ENCODE assay signal across 12 cellular contexts in genomic region chr9:37999501-38000189, GRCh38.
A peak's percentile ranks its signal among the peaks of the same experiment; 100 is the strongest.
DNase-seq lines count a peak whose midpoint lies in the region; ATAC-seq and TF ChIP-seq lines count a peak whose summit lies in the region.
"Had no signal": no experiment of that assay in that cellular context is flagged by ENCODE, and none has a peak within 500 bp of the region (broad histone marks: within the 10 kb centered on the region; RNA-seq: fewer than 3 reads in every experiment).

No MANE protein-coding gene starts in this region.

- WGBS in endodermal cell (ENCODE audit: insufficient coverage in 1 of 2, insufficient read length in 1 of 2), 2 experiments = 82 to 94% methylated on average over 9 to 11 of the region's 11 CpGs

- peaks cover 22% of the 10 kb centered on the region for H3K4me1 Mint-ChIP-seq in endodermal cell
- H3K4me1 Mint-ChIP-seq in osteocyte (ENCODE audit: unreplicated experiment) = peaks cover 38% of the 10 kb centered on the region
- H3K4me1 Mint-ChIP-seq in immature natural killer cell = peaks cover 27 to 36% of the 10 kb centered on the region in 2 donors
- peaks cover 44% of the 10 kb centered on the region for H3K4me1 Mint-ChIP-seq in activated T-helper 2 cell treated with anti-CD3 and anti-CD28 coated beads, Interferon-gamma antibody, Interleukin-2, Interleukin-4, amounts not matched to agents 10 μg/mL and 5 μg/mL and 100 μg/mL, durations not matched to agents 14 hours and 24 hours and 36 hours (ENCODE audit: low read depth)

- no peak for ATAC-seq in GM21367 (IDR thresholded peaks at IDR 0.05; ENCODE audit: unreplicated experiment)
- ATAC-seq: body of pancreas had no signal

- no peak overlapping the region for H3K4me3 ChIP-seq in endodermal cell (ENCODE audit: low read length)
- H3K4me3 ChIP-seq: body of pancreas had no signal

- DNase-seq in ELR (ENCODE audit: low read depth) (peak; percentile 85), NCI-H2107 treated with DMSO at 0.1 percent for 48 hours (lab: John Stamatoyannopoulos, UW; ENCODE audit: unreplicated experiment) (peak; percentile 80), endodermal cell (no peak), osteocyte (ENCODE audit: extremely low spot score, unreplicated experiment) (no peak), immature natural killer cell (no peak), NCI-H748 (lab: John Stamatoyannopoulos, UW; ENCODE audit: unreplicated experiment) (no peak)
- DNase-seq in activated T-helper 2 cell treated with anti-CD3 and anti-CD28 coated beads, Interferon-gamma antibody, Interleukin-2, Interleukin-4, amounts not matched to agents 10 μg/mL and 5 μg/mL and 100 μg/mL, durations not matched to agents 14 hours and 24 hours and 36 hours (ENCODE audit: low spot score) = no peak
- DNase-seq: GOT3, naive B cell, NCI-H2029 treated with DMSO at 0.1 percent for 48 hours had no signal

- peaks cover 26% of the 10 kb centered on the region for H3K4me1 ChIP-seq in endodermal cell (ENCODE audit: control insufficient read depth, insufficient read depth, low read length)

- H3K27me3 Mint-ChIP-seq in endodermal cell (ENCODE audit: insufficient read depth) (no peaks in the 10 kb centered on the region), osteocyte (ENCODE audit: unreplicated experiment) (no peaks in the 10 kb centered on the region), immature natural killer cell (ENCODE audit: low read depth in 3 of 3) (peaks cover 6 to 10% (median 7%) of the 10 kb centered on the region in 3 donors)
- no peaks in the 10 kb centered on the region for H3K27me3 Mint-ChIP-seq in activated T-helper 2 cell treated with anti-CD3 and anti-CD28 coated beads, Interferon-gamma antibody, Interleukin-2, Interleukin-4, amounts not matched to agents 10 μg/mL and 5 μg/mL and 100 μg/mL, durations not matched to agents 14 hours and 24 hours and 36 hours (ENCODE audit: low read depth)

- no peaks in the 10 kb centered on the region for H3K9me3 ChIP-seq in endodermal cell (ENCODE audit: control insufficient read depth, low read length)
- H3K9me3 ChIP-seq: body of pancreas had no signal

- intact Hi-C loops in activated T-helper 2 cell treated with anti-CD3 and anti-CD28 coated beads, Interferon-gamma antibody, Interleukin-2, Interleukin-4, amounts not matched to agents 10 μg/mL and 5 μg/mL and 100 μg/mL, durations not matched to agents 14 hours and 24 hours and 36 hours (cut with micrococcal nuclease) = loop anchor here (10.0 kb wide), 1 partner anchor 65 kb away; the partner anchor contains the start of gene SHB

- H3K27ac Mint-ChIP-seq in endodermal cell (peak overlapping the region; percentile 30), osteocyte (ENCODE audit: unreplicated experiment) (peak overlapping the region; percentile 89), immature natural killer cell (peak overlapping the region in 1 of 6 donors; percentile 35)
- H3K27ac Mint-ChIP-seq in activated T-helper 2 cell treated with anti-CD3 and anti-CD28 coated beads, Interferon-gamma antibody, Interleukin-2, Interleukin-4, amounts not matched to agents 10 μg/mL and 5 μg/mL and 100 μg/mL, durations not matched to agents 14 hours and 24 hours and 36 hours = no peak overlapping the region

- H3K9me3 Mint-ChIP-seq in endodermal cell (no peaks in the 10 kb centered on the region), osteocyte (ENCODE audit: unreplicated experiment) (no peaks in the 10 kb centered on the region), immature natural killer cell (no peaks in the 10 kb centered on the region)
- no peaks in the 10 kb centered on the region for H3K9me3 Mint-ChIP-seq in activated T-helper 2 cell treated with anti-CD3 and anti-CD28 coated beads, Interferon-gamma antibody, Interleukin-2, Interleukin-4, amounts not matched to agents 10 μg/mL and 5 μg/mL and 100 μg/mL, durations not matched to agents 14 hours and 24 hours and 36 hours
- H3K9me3 Mint-ChIP-seq: naive B cell had no signal

- no peaks in the 10 kb centered on the region for H3K27me3 ChIP-seq in endodermal cell (ENCODE audit: control insufficient read depth, insufficient read depth, low read length, poor library complexity, severe bottlenecking)
- H3K27me3 ChIP-seq: body of pancreas had no signal

- TF ChIP-seq CTCF in endodermal cell (conservative IDR thresholded peaks at IDR 0.05) (no peak), osteocyte (IDR thresholded peaks at IDR 0.05) (no peak)

- H3K36me3 Mint-ChIP-seq in endodermal cell (ENCODE audit: low read depth) = peaks cover 13% of the 10 kb centered on the region
- H3K36me3 Mint-ChIP-seq in osteocyte (ENCODE audit: unreplicated experiment) = no peaks in the 10 kb centered on the region
- H3K36me3 Mint-ChIP-seq in immature natural killer cell = no peaks in the 10 kb centered on the region
- no peaks in the 10 kb centered on the region for H3K36me3 Mint-ChIP-seq in activated T-helper 2 cell treated with anti-CD3 and anti-CD28 coated beads, Interferon-gamma antibody, Interleukin-2, Interleukin-4, amounts not matched to agents 10 μg/mL and 5 μg/mL and 100 μg/mL, durations not matched to agents 14 hours and 24 hours and 36 hours (ENCODE audit: low read depth)
- H3K36me3 Mint-ChIP-seq: naive B cell had no signal

- H3K4me3 Mint-ChIP-seq in endodermal cell (no peak overlapping the region), osteocyte (ENCODE audit: unreplicated experiment) (no peak overlapping the region), immature natural killer cell (no peak overlapping the region)
- H3K4me3 Mint-ChIP-seq in activated T-helper 2 cell treated with anti-CD3 and anti-CD28 coated beads, Interferon-gamma antibody, Interleukin-2, Interleukin-4, amounts not matched to agents 10 μg/mL and 5 μg/mL and 100 μg/mL, durations not matched to agents 14 hours and 24 hours and 36 hours (ENCODE audit: low read depth) = no peak overlapping the region
- H3K4me3 Mint-ChIP-seq: naive B cell had no signal

- no peak overlapping the region for H3K27ac ChIP-seq in endodermal cell (ENCODE audit: low read depth, low read length)

- H3K9ac ChIP-seq in endodermal cell (ENCODE audit: extremely low read depth, low read length, poor library complexity, severe bottlenecking) = no peak overlapping the region

- H3K36me3 ChIP-seq in endodermal cell (ENCODE audit: control insufficient read depth, insufficient read depth, low read length) = peaks cover 45% of the 10 kb centered on the region

Comparison
In these comparisons a context has a peak if more than half of its experiments do, and no peak if none do; other contexts are left out.
1. DNase-seq: peak in ELR (single experiment) and NCI-H2107 treated with DMSO at 0.1 percent for 48 hours (single experiment); none in endodermal cell (single experiment), osteocyte (single experiment), immature natural killer cell (0 of 3), activated T-helper 2 cell treated with anti-CD3 and anti-CD28 coated beads, Interferon-gamma antibody, Interleukin-2, Interleukin-4, amounts not matched to agents 10 μg/mL and 5 μg/mL and 100 μg/mL, durations not matched to agents 14 hours and 24 hours and 36 hours (single experiment) and NCI-H748 (single experiment).